Comparison of ENCODE assay signal across 17 cellular contexts in the genomic region with DNA sequence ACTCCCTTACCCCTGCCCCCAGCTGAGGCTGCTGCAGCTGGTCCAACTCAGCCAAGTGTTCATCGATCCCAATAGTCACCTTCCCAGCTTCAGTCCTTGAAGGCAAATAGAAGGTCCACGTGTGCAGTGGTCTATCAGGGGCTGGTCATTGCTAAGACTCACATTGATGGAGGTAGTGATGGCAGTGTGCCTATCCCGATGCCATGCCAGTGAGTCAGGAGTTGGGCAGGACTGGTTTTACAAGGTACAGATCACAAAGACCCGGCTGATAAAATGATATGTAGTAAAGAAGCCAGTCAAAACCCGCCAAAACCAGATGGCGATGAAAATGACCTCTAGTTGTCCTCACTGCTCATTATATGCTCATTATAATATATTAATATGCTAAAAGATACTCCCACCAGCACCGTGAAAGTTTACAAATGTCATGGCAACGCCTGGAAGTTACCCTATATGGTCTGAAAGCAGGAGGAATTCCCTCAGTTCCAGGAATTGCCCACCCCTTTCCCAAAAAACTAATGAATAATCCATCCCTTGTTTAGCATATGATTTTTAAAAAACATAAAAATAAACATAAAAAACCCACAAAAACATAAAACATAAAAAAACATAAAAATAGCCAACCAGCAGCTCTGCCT. TPM values are rescaled to one million over a fixed set of nuclear protein-coding genes. Genes with fewer than 3 reads are reported as not detected.
"Had no signal": no experiment of that assay in that cellular context is flagged by ENCODE, and none has a peak within 500 bp of the region (broad histone marks: within the 10 kb centered on the region; RNA-seq: fewer than 3 reads in every experiment).

No MANE protein-coding gene starts in this region.

- H3K36me3 ChIP-seq: gastrocnemius medialis, heart right ventricle, left ventricle myocardium inferior, ovary, tibial nerve had no signal

- H3K27ac ChIP-seq: dorsolateral prefrontal cortex, gastrocnemius medialis, heart right ventricle, left ventricle myocardium inferior, ovary, tibial nerve had no signal

- H3K27me3 ChIP-seq: gastrocnemius medialis, ovary, tibial nerve had no signal

- H3K4me3 ChIP-seq: dorsolateral prefrontal cortex, gastrocnemius medialis, heart right ventricle, left ventricle myocardium inferior, ovary, tibial nerve had no signal

- H3K4me1 ChIP-seq: gastrocnemius medialis, heart right ventricle, left ventricle myocardium inferior, tibial nerve had no signal

- ATAC-seq: gastrocnemius medialis, heart right ventricle had no signal

- DNase-seq: activated CD4-positive, alpha-beta memory T cell treated with anti-CD3 and anti-CD28 coated beads for 36 hours; activated CD4-positive, alpha-beta T cell treated with anti-CD3 and anti-CD28 coated beads for 1 hour; activated gamma-delta T cell; activated naive CD8-positive, alpha-beta T cell treated with anti-CD3 and anti-CD28 coated beads for 36 hours; activated T-cell treated with anti-CD3 and anti-CD28 coated beads, Interleukin-2, amount 50 U/mL, for 48 hours; aorta; dorsolateral prefrontal cortex; gastrocnemius medialis; heart right ventricle; left ventricle myocardium inferior; mesenchymal stem cell; ovary; retina; SW 1271 had no signal

- H3K9me3 ChIP-seq: gastrocnemius medialis, heart right ventricle, left ventricle myocardium inferior, ovary, tibial nerve had no signal

RNA-seq across cellular contexts. Expression of gene C2orf80, which starts 2.9 kb away (rescaled TPM):
- total RNA-seq: activated CD4-positive, alpha-beta memory T cell treated with anti-CD3 and anti-CD28 coated beads for 36 hours; activated naive CD8-positive, alpha-beta T cell treated with anti-CD3 and anti-CD28 coated beads for 36 hours; aorta; fibroblast of lung; gastrocnemius medialis; heart right ventricle; left ventricle myocardium inferior; ovary; subcutaneous adipose tissue; tibial nerve had no signal
- polyA plus RNA-seq: aorta, fibroblast of lung, heart right ventricle, ovary had no signal

RNA-seq across cellular contexts. Expression of gene CRYGA, which starts 29.3 kb away (rescaled TPM):
- total RNA-seq: activated CD4-positive, alpha-beta memory T cell treated with anti-CD3 and anti-CD28 coated beads for 36 hours; activated naive CD8-positive, alpha-beta T cell treated with anti-CD3 and anti-CD28 coated beads for 36 hours; aorta; fibroblast of lung; gastrocnemius medialis; heart right ventricle; left ventricle myocardium inferior; ovary; subcutaneous adipose tissue; tibial nerve had no signal
- polyA plus RNA-seq: aorta, fibroblast of lung, heart right ventricle, ovary had no signal

RNA-seq across cellular contexts. Expression of gene CRYGB, which starts 46.8 kb away (rescaled TPM):
- total RNA-seq: activated CD4-positive, alpha-beta memory T cell treated with anti-CD3 and anti-CD28 coated beads for 36 hours; activated naive CD8-positive, alpha-beta T cell treated with anti-CD3 and anti-CD28 coated beads for 36 hours; aorta; fibroblast of lung; gastrocnemius medialis; heart right ventricle; left ventricle myocardium inferior; ovary; subcutaneous adipose tissue; tibial nerve had no signal
- polyA plus RNA-seq: aorta, fibroblast of lung, heart right ventricle, ovary had no signal
